ENCODE assay signal across 1 cellular context in the genomic region with DNA sequence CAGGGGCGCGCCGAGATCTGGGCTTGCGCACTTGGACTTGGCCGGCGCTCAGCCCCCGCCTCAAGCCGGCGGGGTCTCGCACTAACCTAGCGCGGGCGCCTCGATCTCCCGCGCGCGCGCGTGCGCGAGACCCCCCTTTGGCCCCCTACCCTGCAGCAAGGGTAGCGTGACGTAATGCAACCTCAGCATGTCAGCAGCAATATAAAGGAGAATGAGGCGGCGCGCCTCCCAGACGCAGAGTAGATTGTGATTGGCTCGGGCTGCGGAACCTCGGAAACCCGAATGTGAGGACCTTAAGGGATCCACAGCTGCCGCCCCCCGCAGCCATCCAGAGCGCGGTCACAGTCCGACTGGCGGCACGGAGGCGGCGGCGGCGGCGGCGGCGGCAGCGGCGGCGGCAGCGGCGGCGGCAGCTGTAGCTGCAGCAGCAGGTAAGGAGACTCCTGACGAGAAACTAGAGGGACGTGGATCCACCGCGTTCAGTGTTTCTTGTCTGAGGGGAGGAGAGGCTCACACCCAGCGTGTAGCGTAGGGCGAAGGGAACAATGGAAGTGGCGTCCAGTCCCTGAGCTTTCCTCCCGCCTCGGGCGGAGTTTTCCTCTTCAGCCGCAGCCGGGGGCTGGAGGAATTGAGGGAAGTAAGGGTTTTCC.
TF ChIP-seq lines count a peak whose summit lies in the region.

A gene with protein sequence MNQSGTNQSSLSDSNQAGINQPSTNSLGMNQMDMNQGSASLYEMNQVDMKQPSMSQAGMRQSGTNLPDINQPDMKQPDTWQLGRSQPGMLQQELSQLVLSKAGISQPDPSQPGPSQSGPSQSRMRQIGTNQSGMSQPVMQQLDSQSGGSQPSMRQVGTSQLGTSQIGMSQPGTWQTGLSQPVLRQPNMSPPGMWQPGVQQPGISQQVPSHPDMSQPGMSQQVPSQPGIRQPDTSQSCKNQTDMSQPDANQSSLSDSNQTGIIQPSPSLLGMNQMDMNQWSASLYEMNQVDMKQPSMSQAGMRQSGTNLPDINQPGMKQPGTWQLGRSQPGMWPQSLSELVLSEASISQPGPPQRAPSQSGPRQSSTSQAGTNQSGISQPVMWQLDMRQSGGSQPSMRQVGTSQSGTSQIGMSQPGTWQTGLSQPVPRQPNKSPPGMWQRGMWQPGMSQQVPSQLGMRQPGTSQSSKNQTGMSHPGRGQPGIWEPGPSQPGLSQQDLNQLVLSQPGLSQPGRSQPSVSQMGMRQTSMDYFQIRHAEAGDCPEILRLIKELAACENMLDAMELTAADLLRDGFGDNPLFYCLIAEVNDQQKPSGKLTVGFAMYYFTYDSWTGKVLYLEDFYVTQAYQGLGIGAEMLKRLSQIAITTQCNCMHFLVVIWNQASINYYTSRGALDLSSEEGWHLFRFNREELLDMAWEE (minus strand): TSS at position 19 of the 650 bp plus-strand sequence. CDS start 134,811 bp downstream, outside the sequence.
A gene (plus strand): TSS at position 231 of the 650 bp plus-strand sequence. CDS start 3,582 bp downstream, outside the sequence.

TF ChIP-seq in WTC11, 78 proteins besides CTCF, POLR2A, EP300 and RAD21 (continued from another document):
- TF ChIP-seq, protein P1, sequence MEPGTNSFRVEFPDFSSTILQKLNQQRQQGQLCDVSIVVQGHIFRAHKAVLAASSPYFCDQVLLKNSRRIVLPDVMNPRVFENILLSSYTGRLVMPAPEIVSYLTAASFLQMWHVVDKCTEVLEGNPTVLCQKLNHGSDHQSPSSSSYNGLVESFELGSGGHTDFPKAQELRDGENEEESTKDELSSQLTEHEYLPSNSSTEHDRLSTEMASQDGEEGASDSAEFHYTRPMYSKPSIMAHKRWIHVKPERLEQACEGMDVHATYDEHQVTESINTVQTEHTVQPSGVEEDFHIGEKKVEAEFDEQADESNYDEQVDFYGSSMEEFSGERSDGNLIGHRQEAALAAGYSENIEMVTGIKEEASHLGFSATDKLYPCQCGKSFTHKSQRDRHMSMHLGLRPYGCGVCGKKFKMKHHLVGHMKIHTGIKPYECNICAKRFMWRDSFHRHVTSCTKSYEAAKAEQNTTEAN (CRISPR knock-in tag; IDR thresholded peaks at IDR 0.05): no peak
- TF ChIP-seq, protein P2, sequence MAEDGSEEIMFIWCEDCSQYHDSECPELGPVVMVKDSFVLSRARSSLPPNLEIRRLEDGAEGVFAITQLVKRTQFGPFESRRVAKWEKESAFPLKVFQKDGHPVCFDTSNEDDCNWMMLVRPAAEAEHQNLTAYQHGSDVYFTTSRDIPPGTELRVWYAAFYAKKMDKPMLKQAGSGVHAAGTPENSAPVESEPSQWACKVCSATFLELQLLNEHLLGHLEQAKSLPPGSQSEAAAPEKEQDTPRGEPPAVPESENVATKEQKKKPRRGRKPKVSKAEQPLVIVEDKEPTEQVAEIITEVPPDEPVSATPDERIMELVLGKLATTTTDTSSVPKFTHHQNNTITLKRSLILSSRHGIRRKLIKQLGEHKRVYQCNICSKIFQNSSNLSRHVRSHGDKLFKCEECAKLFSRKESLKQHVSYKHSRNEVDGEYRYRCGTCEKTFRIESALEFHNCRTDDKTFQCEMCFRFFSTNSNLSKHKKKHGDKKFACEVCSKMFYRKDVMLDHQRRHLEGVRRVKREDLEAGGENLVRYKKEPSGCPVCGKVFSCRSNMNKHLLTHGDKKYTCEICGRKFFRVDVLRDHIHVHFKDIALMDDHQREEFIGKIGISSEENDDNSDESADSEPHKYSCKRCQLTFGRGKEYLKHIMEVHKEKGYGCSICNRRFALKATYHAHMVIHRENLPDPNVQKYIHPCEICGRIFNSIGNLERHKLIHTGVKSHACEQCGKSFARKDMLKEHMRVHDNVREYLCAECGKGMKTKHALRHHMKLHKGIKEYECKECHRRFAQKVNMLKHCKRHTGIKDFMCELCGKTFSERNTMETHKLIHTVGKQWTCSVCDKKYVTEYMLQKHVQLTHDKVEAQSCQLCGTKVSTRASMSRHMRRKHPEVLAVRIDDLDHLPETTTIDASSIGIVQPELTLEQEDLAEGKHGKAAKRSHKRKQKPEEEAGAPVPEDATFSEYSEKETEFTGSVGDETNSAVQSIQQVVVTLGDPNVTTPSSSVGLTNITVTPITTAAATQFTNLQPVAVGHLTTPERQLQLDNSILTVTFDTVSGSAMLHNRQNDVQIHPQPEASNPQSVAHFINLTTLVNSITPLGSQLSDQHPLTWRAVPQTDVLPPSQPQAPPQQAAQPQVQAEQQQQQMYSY (CRISPR knock-in tag; IDR thresholded peaks at IDR 0.05): no peak
- no peak for TF ChIP-seq ZNF121 (CRISPR knock-in tag; IDR thresholded peaks at IDR 0.05)
- peak; percentile 83; the same call in 1 of the 2 replicates for TF ChIP-seq ZBTB21 (CRISPR knock-in tag; IDR thresholded peaks at IDR 0.05; ENCODE audit: borderline replicate concordance)
- peak; percentile 50; the same call in 1 of the 2 replicates for TF ChIP-seq SP1 (CRISPR knock-in tag; conservative IDR thresholded peaks at IDR 0.05)
- no peak for TF ChIP-seq ZNF416 (CRISPR knock-in tag; IDR thresholded peaks at IDR 0.05)
- no peak for TF ChIP-seq PRRX2 (CRISPR knock-in tag; IDR thresholded peaks at IDR 0.05)
- TF ChIP-seq, protein P3, sequence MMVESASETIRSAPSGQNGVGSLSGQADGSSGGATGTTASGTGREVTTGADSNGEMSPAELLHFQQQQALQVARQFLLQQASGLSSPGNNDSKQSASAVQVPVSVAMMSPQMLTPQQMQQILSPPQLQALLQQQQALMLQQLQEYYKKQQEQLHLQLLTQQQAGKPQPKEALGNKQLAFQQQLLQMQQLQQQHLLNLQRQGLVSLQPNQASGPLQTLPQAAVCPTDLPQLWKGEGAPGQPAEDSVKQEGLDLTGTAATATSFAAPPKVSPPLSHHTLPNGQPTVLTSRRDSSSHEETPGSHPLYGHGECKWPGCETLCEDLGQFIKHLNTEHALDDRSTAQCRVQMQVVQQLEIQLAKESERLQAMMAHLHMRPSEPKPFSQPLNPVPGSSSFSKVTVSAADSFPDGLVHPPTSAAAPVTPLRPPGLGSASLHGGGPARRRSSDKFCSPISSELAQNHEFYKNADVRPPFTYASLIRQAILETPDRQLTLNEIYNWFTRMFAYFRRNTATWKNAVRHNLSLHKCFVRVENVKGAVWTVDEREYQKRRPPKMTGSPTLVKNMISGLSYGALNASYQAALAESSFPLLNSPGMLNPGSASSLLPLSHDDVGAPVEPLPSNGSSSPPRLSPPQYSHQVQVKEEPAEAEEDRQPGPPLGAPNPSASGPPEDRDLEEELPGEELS (CRISPR knock-in tag; IDR thresholded peaks at IDR 0.05): no peak
- TF ChIP-seq ZNF232 (CRISPR knock-in tag; IDR thresholded peaks at IDR 0.05): no peak
- TF ChIP-seq, protein P4, sequence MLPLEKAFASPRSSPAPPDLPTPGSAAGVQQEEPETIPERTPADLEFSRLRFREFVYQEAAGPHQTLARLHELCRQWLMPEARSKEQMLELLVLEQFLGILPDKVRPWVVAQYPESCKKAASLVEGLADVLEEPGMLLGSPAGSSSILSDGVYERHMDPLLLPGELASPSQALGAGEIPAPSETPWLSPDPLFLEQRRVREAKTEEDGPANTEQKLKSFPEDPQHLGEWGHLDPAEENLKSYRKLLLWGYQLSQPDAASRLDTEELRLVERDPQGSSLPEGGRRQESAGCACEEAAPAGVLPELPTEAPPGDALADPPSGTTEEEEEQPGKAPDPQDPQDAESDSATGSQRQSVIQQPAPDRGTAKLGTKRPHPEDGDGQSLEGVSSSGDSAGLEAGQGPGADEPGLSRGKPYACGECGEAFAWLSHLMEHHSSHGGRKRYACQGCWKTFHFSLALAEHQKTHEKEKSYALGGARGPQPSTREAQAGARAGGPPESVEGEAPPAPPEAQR (CRISPR knock-in tag; IDR thresholded peaks at IDR 0.05): no peak
- TF ChIP-seq, protein P5, sequence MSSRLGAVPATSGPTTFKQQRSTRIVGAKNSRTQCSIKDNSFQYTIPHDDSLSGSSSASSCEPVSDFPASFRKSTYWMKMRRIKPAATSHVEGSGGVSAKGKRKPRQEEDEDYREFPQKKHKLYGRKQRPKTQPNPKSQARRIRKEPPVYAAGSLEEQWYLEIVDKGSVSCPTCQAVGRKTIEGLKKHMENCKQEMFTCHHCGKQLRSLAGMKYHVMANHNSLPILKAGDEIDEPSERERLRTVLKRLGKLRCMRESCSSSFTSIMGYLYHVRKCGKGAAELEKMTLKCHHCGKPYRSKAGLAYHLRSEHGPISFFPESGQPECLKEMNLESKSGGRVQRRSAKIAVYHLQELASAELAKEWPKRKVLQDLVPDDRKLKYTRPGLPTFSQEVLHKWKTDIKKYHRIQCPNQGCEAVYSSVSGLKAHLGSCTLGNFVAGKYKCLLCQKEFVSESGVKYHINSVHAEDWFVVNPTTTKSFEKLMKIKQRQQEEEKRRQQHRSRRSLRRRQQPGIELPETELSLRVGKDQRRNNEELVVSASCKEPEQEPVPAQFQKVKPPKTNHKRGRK (CRISPR knock-in tag; IDR thresholded peaks at IDR 0.05; ENCODE audit: borderline replicate concordance): no peak
- TF ChIP-seq SMAD4 (CRISPR knock-in tag; IDR thresholded peaks at IDR 0.05): no peak
- TF ChIP-seq, protein P6, sequence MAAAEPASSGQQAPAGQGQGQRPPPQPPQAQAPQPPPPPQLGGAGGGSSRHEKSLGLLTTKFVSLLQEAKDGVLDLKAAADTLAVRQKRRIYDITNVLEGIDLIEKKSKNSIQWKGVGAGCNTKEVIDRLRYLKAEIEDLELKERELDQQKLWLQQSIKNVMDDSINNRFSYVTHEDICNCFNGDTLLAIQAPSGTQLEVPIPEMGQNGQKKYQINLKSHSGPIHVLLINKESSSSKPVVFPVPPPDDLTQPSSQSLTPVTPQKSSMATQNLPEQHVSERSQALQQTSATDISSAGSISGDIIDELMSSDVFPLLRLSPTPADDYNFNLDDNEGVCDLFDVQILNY (CRISPR knock-in tag; IDR thresholded peaks at IDR 0.05): no peak
- no peak for TF ChIP-seq ZNF219 (CRISPR knock-in tag; IDR thresholded peaks at IDR 0.05; ENCODE audit: borderline replicate concordance)
- no peak for TF ChIP-seq RELA (CRISPR knock-in tag; IDR thresholded peaks at IDR 0.05; ENCODE audit: borderline replicate concordance)
